Comparison of ENCODE assay signal across 26 cellular contexts in the genomic region with DNA sequence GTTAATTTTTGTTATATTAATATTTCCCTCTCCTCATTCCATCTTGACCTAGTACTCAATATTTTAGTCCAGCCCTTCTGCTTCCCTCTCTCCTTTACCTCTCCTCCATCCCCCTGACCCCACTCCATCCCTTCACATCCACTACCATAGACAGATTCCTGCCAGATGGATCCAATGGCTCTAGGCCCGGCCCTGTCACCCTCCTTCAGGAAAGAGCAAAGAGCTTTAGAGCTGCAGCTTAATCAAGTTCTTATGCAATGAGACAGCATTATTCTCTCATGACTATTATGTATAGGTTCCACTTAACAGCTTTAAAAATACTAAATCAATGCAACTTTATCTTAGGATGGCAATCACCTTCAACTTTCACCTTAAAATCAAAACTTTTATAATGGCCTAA.
"Had no signal": no experiment of that assay in that cellular context is flagged by ENCODE, and none has a peak within 500 bp of the region (broad histone marks: within the 10 kb centered on the region; RNA-seq: fewer than 3 reads in every experiment).

No MANE protein-coding gene starts in this region.

- ATAC-seq: activated CD8-positive, alpha-beta memory T cell treated with anti-CD3 and anti-CD28 coated beads, Interleukin-2, amount 10 ng/mL, durations not matched to agents 7 days and 5 days; activated CD8-positive, alpha-beta T cell treated with anti-CD3 and anti-CD28 coated beads for 36 hours; foreskin keratinocyte; left lobe of liver; lower lobe of right lung had no signal

- H3K4me2 ChIP-seq: smooth muscle cell had no signal

- H3K4me1 Mint-ChIP-seq: activated CD4-positive, alpha-beta T cell treated with anti-CD3 and anti-CD28 coated beads, Interleukin-2, amount 10 ng/mL, durations not matched to agents 7 days and 5 days; activated CD8-positive, alpha-beta memory T cell treated with anti-CD3 and anti-CD28 coated beads, Interleukin-2, amount 10 ng/mL, durations not matched to agents 7 days and 5 days; activated naive CD4-positive, alpha-beta T cell treated with anti-CD3 and anti-CD28 coated beads, Interleukin-2, amount 10 ng/mL, durations not matched to agents 7 days and 5 days; naive B cell had no signal

- DNase-seq: activated CD4-positive, alpha-beta T cell treated with anti-CD3 and anti-CD28 coated beads, Interleukin-2, amount 10 ng/mL, durations not matched to agents 7 days and 5 days; activated CD4-positive, CD25-positive, alpha-beta regulatory T cell treated with anti-CD3 and anti-CD28 coated beads, Interleukin-2, amount 50 U/mL, for 72 hours; activated CD8-positive, alpha-beta memory T cell treated with anti-CD3 and anti-CD28 coated beads, Interleukin-2, amount 10 ng/mL, durations not matched to agents 7 days and 5 days; activated CD8-positive, alpha-beta T cell treated with anti-CD3 and anti-CD28 coated beads for 36 hours; activated effector memory CD4-positive, alpha-beta T cell treated with anti-CD3 and anti-CD28 coated beads, Interleukin-2, amount 50 U/mL, for 16 hours; activated naive CD4-positive, alpha-beta T cell treated with anti-CD3 and anti-CD28 coated beads, Interleukin-2, amount 10 ng/mL, durations not matched to agents 7 days and 5 days; activated T-cell treated with anti-CD3 and anti-CD28 coated beads for 4 hours; amygdala; cerebellar nuclear complex; foreskin keratinocyte; lower lobe of right lung; mesendoderm; naive B cell; nucleus accumbens; sigmoid colon; stimulated activated CD4-positive, alpha-beta T cell treated with anti-CD3 and anti-CD28 coated beads, Interleukin-15, amount 100 ng/mL, for 24 hours; stimulated activated CD4-positive, alpha-beta T cell treated with anti-CD3 and anti-CD28 coated beads, Interleukin-2, amount 100 ng/mL, for 48 hours; stimulated activated CD8-positive, alpha-beta memory T cell treated with anti-CD3 and anti-CD28 coated beads, Interleukin-4, amount 100 ng/mL, for 48 hours; stimulated activated naive CD4-positive, alpha-beta T cell; testis; upper lobe of left lung had no signal

- H3K4me3 Mint-ChIP-seq: activated CD4-positive, alpha-beta T cell treated with anti-CD3 and anti-CD28 coated beads, Interleukin-2, amount 10 ng/mL, durations not matched to agents 7 days and 5 days; activated CD8-positive, alpha-beta memory T cell treated with anti-CD3 and anti-CD28 coated beads, Interleukin-2, amount 10 ng/mL, durations not matched to agents 7 days and 5 days; activated CD8-positive, alpha-beta T cell treated with anti-CD3 and anti-CD28 coated beads for 36 hours; activated naive CD4-positive, alpha-beta T cell treated with anti-CD3 and anti-CD28 coated beads, Interleukin-2, amount 10 ng/mL, durations not matched to agents 7 days and 5 days; naive B cell had no signal

- H3K27me3 ChIP-seq: foreskin keratinocyte, sigmoid colon, testis, upper lobe of left lung had no signal

- H3K9me3 Mint-ChIP-seq: activated CD4-positive, alpha-beta T cell treated with anti-CD3 and anti-CD28 coated beads, Interleukin-2, amount 10 ng/mL, durations not matched to agents 7 days and 5 days; activated CD8-positive, alpha-beta T cell treated with anti-CD3 and anti-CD28 coated beads for 36 hours; activated naive CD4-positive, alpha-beta T cell treated with anti-CD3 and anti-CD28 coated beads, Interleukin-2, amount 10 ng/mL, durations not matched to agents 7 days and 5 days had no signal

- H3K9me3 ChIP-seq: lower lobe of right lung, sigmoid colon, testis, upper lobe of left lung had no signal

- H2AFZ ChIP-seq: parathyroid adenoma had no signal

- H3K27ac Mint-ChIP-seq: activated CD4-positive, alpha-beta T cell treated with anti-CD3 and anti-CD28 coated beads, Interleukin-2, amount 10 ng/mL, durations not matched to agents 7 days and 5 days; activated CD8-positive, alpha-beta memory T cell treated with anti-CD3 and anti-CD28 coated beads, Interleukin-2, amount 10 ng/mL, durations not matched to agents 7 days and 5 days; activated CD8-positive, alpha-beta T cell treated with anti-CD3 and anti-CD28 coated beads for 36 hours; activated naive CD4-positive, alpha-beta T cell treated with anti-CD3 and anti-CD28 coated beads, Interleukin-2, amount 10 ng/mL, durations not matched to agents 7 days and 5 days; naive B cell had no signal

- H3K4me3 ChIP-seq: coronary artery, lower lobe of right lung, sigmoid colon, smooth muscle cell, testis, upper lobe of left lung had no signal

- H3K4me1 ChIP-seq: lower lobe of right lung, sigmoid colon, testis, upper lobe of left lung had no signal

- H3K36me3 ChIP-seq: lower lobe of right lung, sigmoid colon, upper lobe of left lung had no signal

- H3K9ac ChIP-seq: parathyroid adenoma had no signal

- H3K27ac ChIP-seq: coronary artery, foreskin keratinocyte, lower lobe of right lung, parathyroid adenoma, sigmoid colon, testis, upper lobe of left lung, VCaP had no signal

- H3K36me3 Mint-ChIP-seq: activated CD8-positive, alpha-beta memory T cell treated with anti-CD3 and anti-CD28 coated beads, Interleukin-2, amount 10 ng/mL, durations not matched to agents 7 days and 5 days; activated naive CD4-positive, alpha-beta T cell treated with anti-CD3 and anti-CD28 coated beads, Interleukin-2, amount 10 ng/mL, durations not matched to agents 7 days and 5 days; naive B cell had no signal

- H3K79me2 ChIP-seq: parathyroid adenoma had no signal

- H3K27me3 Mint-ChIP-seq: activated CD4-positive, alpha-beta T cell treated with anti-CD3 and anti-CD28 coated beads, Interleukin-2, amount 10 ng/mL, durations not matched to agents 7 days and 5 days; activated CD8-positive, alpha-beta memory T cell treated with anti-CD3 and anti-CD28 coated beads, Interleukin-2, amount 10 ng/mL, durations not matched to agents 7 days and 5 days; activated CD8-positive, alpha-beta T cell treated with anti-CD3 and anti-CD28 coated beads for 36 hours; activated naive CD4-positive, alpha-beta T cell treated with anti-CD3 and anti-CD28 coated beads, Interleukin-2, amount 10 ng/mL, durations not matched to agents 7 days and 5 days; naive B cell had no signal
